ENCODE assay signal across 28 cellular contexts in genomic region chr1:917466-918091, GRCh38. TPM values are rescaled to one million over a fixed set of nuclear protein-coding genes. Genes with fewer than 3 reads are reported as not detected.
DNase-seq lines count a peak whose midpoint lies in the region; ATAC-seq, FAIRE-seq and TF ChIP-seq lines count a peak whose summit lies in the region.
"Had no signal": no experiment of that assay in that cellular context is flagged by ENCODE, and none has a peak within 500 bp of the region (broad histone marks: within the 10 kb centered on the region; RNA-seq: fewer than 3 reads in every experiment).

No MANE protein-coding gene starts in this region.

- H3K27ac ChIP-seq in right cardiac atrium (ENCODE audit: low read length) (no peak overlapping the region), vagina (no peak overlapping the region)
- H3K27ac ChIP-seq: esophagus muscularis mucosa, tibial nerve had no signal

- H3K9me3 ChIP-seq in right cardiac atrium (ENCODE audit: control insufficient read depth, low read length), result no peaks in the 10 kb centered on the region
- H3K9me3 ChIP-seq in vagina, result no peaks in the 10 kb centered on the region
- H3K9me3 ChIP-seq: Caco-2, esophagus muscularis mucosa, tibial nerve had no signal

- no peaks in the 10 kb centered on the region for H3K27me3 ChIP-seq in right cardiac atrium (ENCODE audit: control insufficient read depth, insufficient read depth)
- no peaks in the 10 kb centered on the region for H3K27me3 ChIP-seq in vagina

- 0 out of 2 replicates have a peak, but pooled peaks have one; percentile 10 for TF ChIP-seq POLR2A in H54 (IDR thresholded peaks at IDR 0.05; ENCODE audit: low read depth, low read length)
- TF ChIP-seq POLR2A in vagina (IDR thresholded peaks at IDR 0.05), result no peak

- 51% methylated on average over 22 of the region's 22 CpGs for WGBS in right cardiac atrium

- ATAC-seq in right cardiac atrium, result no peak
- ATAC-seq: activated T-cell treated with anti-CD3 and anti-CD28 coated beads, Interleukin-2, amount 50 U/mL, for 4 hours; HepG2; PC-3 had no signal

- intact Hi-C loops in right cardiac atrium (cut with DNase I) (no loop called here), vagina (cut with DNase I) (no loop called here)

- H3K4me1 ChIP-seq in right cardiac atrium (ENCODE audit: control insufficient read depth, insufficient read depth, low read length), result peaks cover 2% of the 10 kb centered on the region
- peaks cover 30% of the 10 kb centered on the region for H3K4me1 ChIP-seq in vagina

- TF ChIP-seq CTCF in vagina (IDR thresholded peaks at IDR 0.05), result no peak

- DNase-seq in H54 (ENCODE audit: insufficient read length, low spot score), result no peak
- peak; percentile 17 for DNase-seq in NCI-H69 (lab: John Stamatoyannopoulos, UW)
- DNase-seq in right cardiac atrium, result peak in 2 of 3 donors; percentile 55 to 59
- DNase-seq in retina, result peak; percentile 48
- no peak for DNase-seq in effector CD8-positive, alpha-beta T cell (lab: John Stamatoyannopoulos, UW)
- no peak for DNase-seq in AG08395 (ENCODE audit: low spot score)
- no peak for DNase-seq in vagina (ENCODE audit: extremely low spot score in 2 of 2)
- DNase-seq: activated CD4-positive, alpha-beta T cell treated with anti-CD3 and anti-CD28 coated beads, Interleukin-2, amount 50 U/mL, for 1 hour; activated gamma-delta T cell; activated T-cell treated with anti-CD3 and anti-CD28 coated beads, Interleukin-2, amount 50 U/mL, for 4 hours; Caco-2; cerebellar nuclear complex; dermis blood vessel endothelial cell; foreskin fibroblast; H9; Karpas-422; NCI-H1436; NCI-H2081 treated with DMSO at 0.1 percent for 48 hours; NCI-H2227 treated with DMSO at 0.1 percent for 48 hours; PC-3; stimulated activated CD4-positive, alpha-beta T cell treated with anti-CD3 and anti-CD28 coated beads, Interleukin-4, amount 100 ng/mL, for 4 hours; SW 1271; T-helper 9 cell had no signal

- H3K36me3 ChIP-seq in vagina, result no peaks in the 10 kb centered on the region
- H3K36me3 ChIP-seq: esophagus muscularis mucosa, tibial nerve had no signal

- no peak for FAIRE-seq in H54 (lab: Jason Lieb, UNC)
- FAIRE-seq: G401.6, HepG2 had no signal

- H3K4me3 ChIP-seq in right cardiac atrium (ENCODE audit: low read length), result no peak overlapping the region
- no peak overlapping the region for H3K4me3 ChIP-seq in vagina
- H3K4me3 ChIP-seq: esophagus muscularis mucosa, tibial nerve had no signal

RNA-seq across cellular contexts. Expression of gene SAMD11, which starts 6.1 kb away (rescaled TPM):
- total RNA-seq in right cardiac atrium (10 to 100 TPM in 3 of 4 donors, 1 to 10 TPM in 1; 6.9 to 27.2 (median 11.4) TPM), vagina (33.9 TPM)
- polyA plus RNA-seq in right cardiac atrium, result 7.8 TPM
- total RNA-seq: activated T-cell treated with anti-CD3 and anti-CD28 coated beads, Interleukin-2, amount 50 U/mL, for 4 hours had no signal
- polyA plus RNA-seq: CD14-positive monocyte, HepG2 had no signal

RNA-seq across cellular contexts. Expression of gene NOC2L, which starts 41.5 kb away (rescaled TPM):
- total RNA-seq in right cardiac atrium (10 to 100 TPM; 43.6 to 48.6 (median 45.5) TPM), vagina (42.5 TPM)
- 44.3 TPM for polyA plus RNA-seq in right cardiac atrium

RNA-seq across cellular contexts. Expression of gene KLHL17, which starts 42.8 kb away (rescaled TPM):
- total RNA-seq in right cardiac atrium, result 1 to 10 TPM; 5.0 to 9.7 (median 6.6) TPM
- polyA plus RNA-seq in right cardiac atrium, result 5.3 TPM
- 19.6 TPM for total RNA-seq in vagina

RNA-seq across cellular contexts. Expression of gene PLEKHN1, which starts 48.7 kb away (rescaled TPM):
- total RNA-seq in right cardiac atrium (under 1 TPM in 1 of 4 donors, not detected in 3; 0.41 TPM), vagina (15.2 TPM)
- 0.14 TPM for polyA plus RNA-seq in right cardiac atrium

Comparison
In these comparisons a context has a peak if more than half of its experiments do, and no peak if none do; other contexts are left out.
1. DNase-seq: peak in NCI-H69 (single experiment), right cardiac atrium (2 of 3) and retina (single experiment); none in H54 (single experiment), effector CD8-positive, alpha-beta T cell (single experiment), AG08395 (single experiment) and vagina (0 of 2).